In genomic region chr3:45087155-45087554, GRCh38 we compare ENCODE assay signal across 14 cellular contexts.
"Had no signal": no experiment of that assay in that cellular context is flagged by ENCODE, and none has a peak within 500 bp of the region (broad histone marks: within the 10 kb centered on the region; RNA-seq: fewer than 3 reads in every experiment).

No MANE protein-coding gene starts in this region.

- H3K4me1 Mint-ChIP-seq: central memory CD8-positive, alpha-beta T cell had no signal

- H3K9me3 Mint-ChIP-seq: activated CD8-positive, alpha-beta T cell treated with anti-CD3 and anti-CD28 coated beads for 36 hours; activated naive CD4-positive, alpha-beta T cell treated with anti-CD3 and anti-CD28 coated beads, Interleukin-2, amount 50 U/mL, for 72 hours; activated T-cell treated with anti-CD3 and anti-CD28 coated beads, Interleukin-2, amount 50 U/mL, for 4 hours; central memory CD8-positive, alpha-beta T cell; endodermal cell; nephron progenitor cell; stimulated activated naive CD8-positive, alpha-beta T cell treated with anti-CD3 and anti-CD28 coated beads, Interleukin-15, amount 100 ng/mL, for 72 hours had no signal

- H3K4me3 Mint-ChIP-seq: activated CD8-positive, alpha-beta T cell treated with anti-CD3 and anti-CD28 coated beads for 36 hours; activated T-cell treated with anti-CD3 and anti-CD28 coated beads, Interleukin-2, amount 50 U/mL, for 4 hours; central memory CD8-positive, alpha-beta T cell; endodermal cell; nephron progenitor cell; stimulated activated naive CD8-positive, alpha-beta T cell treated with anti-CD3 and anti-CD28 coated beads, Interleukin-15, amount 100 ng/mL, for 72 hours; WTC11 had no signal

- H3K36me3 Mint-ChIP-seq: activated naive CD4-positive, alpha-beta T cell treated with anti-CD3 and anti-CD28 coated beads, Interleukin-2, amount 50 U/mL, for 72 hours had no signal

- H3K27ac Mint-ChIP-seq: activated CD8-positive, alpha-beta T cell treated with anti-CD3 and anti-CD28 coated beads for 36 hours; activated naive CD4-positive, alpha-beta T cell treated with anti-CD3 and anti-CD28 coated beads, Interleukin-2, amount 50 U/mL, for 72 hours; endodermal cell; nephron progenitor cell; stimulated activated naive CD8-positive, alpha-beta T cell treated with anti-CD3 and anti-CD28 coated beads, Interleukin-15, amount 100 ng/mL, for 72 hours; WTC11 had no signal

- DNase-seq: activated CD4-positive, alpha-beta T cell treated with anti-CD3 and anti-CD28 coated beads for 4 hours; activated CD8-positive, alpha-beta T cell treated with anti-CD3 and anti-CD28 coated beads for 36 hours; activated gamma-delta T cell; activated T-cell treated with anti-CD3 and anti-CD28 coated beads, Interleukin-2, amount 50 U/mL, for 4 hours; amniotic stem cell; endodermal cell; hypothalamus; nephron progenitor cell; stimulated activated CD4-positive, alpha-beta T cell treated with anti-CD3 and anti-CD28 coated beads, Interleukin-1b, Interleukin-23, amount 100 ng/mL, for 48 hours; stimulated activated naive CD8-positive, alpha-beta T cell treated with anti-CD3 and anti-CD28 coated beads, Interleukin-15, amount 100 ng/mL, for 72 hours; T-helper 2 cell had no signal

- ATAC-seq: activated CD8-positive, alpha-beta T cell treated with anti-CD3 and anti-CD28 coated beads for 36 hours; activated naive CD4-positive, alpha-beta T cell treated with anti-CD3 and anti-CD28 coated beads, Interleukin-2, amount 50 U/mL, for 72 hours; activated T-cell treated with anti-CD3 and anti-CD28 coated beads, Interleukin-2, amount 50 U/mL, for 4 hours; stimulated activated naive CD8-positive, alpha-beta T cell treated with anti-CD3 and anti-CD28 coated beads, Interleukin-15, amount 100 ng/mL, for 72 hours; WTC11 had no signal
